In genomic region chr11:47415091-47415854, GRCh38 we compare ENCODE assay signal across 6 cellular contexts. TPM values are rescaled to one million over a fixed set of nuclear protein-coding genes. Genes with fewer than 3 reads are reported as not detected.
DNase-seq lines count a peak whose midpoint lies in the region; ATAC-seq and TF ChIP-seq lines count a peak whose summit lies in the region.

No MANE protein-coding gene starts in this region.

- H3K4me2 ChIP-seq in osteoblast (ENCODE audit: insufficient read depth, low read length): no peak overlapping the region

- no peaks in the 10 kb centered on the region for H3K27me3 ChIP-seq in breast epithelium
- H3K27me3 ChIP-seq in osteoblast (ENCODE audit: insufficient read depth, low read length): no peaks in the 10 kb centered on the region

- TF ChIP-seq CTCF in breast epithelium (IDR thresholded peaks at IDR 0.05) (no peak), osteoblast (IDR thresholded peaks at IDR 0.05; ENCODE audit: extremely low read depth, low read depth, low read length) (no peak)

- TF ChIP-seq POLR2A in GM19193 (IDR thresholded peaks at IDR 0.05; ENCODE audit: extremely low read depth, insufficient read depth, insufficient read length): peak; percentile 12
- no peak for TF ChIP-seq POLR2A in breast epithelium (IDR thresholded peaks at IDR 0.05)

- H2AFZ ChIP-seq in osteoblast (ENCODE audit: low read length): no peak overlapping the region

- H3K27ac ChIP-seq in breast epithelium (peak overlapping the region; percentile 88 to 90), osteoblast (ENCODE audit: low read depth, low read length) (peak overlapping the region; percentile 72)

- H3K4me3 ChIP-seq in breast epithelium (no peak overlapping the region), osteoblast (ENCODE audit: insufficient read depth, low read length) (no peak overlapping the region)

- no peak for ATAC-seq in HG02571 (IDR thresholded peaks at IDR 0.05; ENCODE audit: unreplicated experiment)

- peaks cover 24% of the 10 kb centered on the region for H4K20me1 ChIP-seq in osteoblast (ENCODE audit: insufficient read depth, low read length)

- peaks cover 10% of the 10 kb centered on the region for H3K36me3 ChIP-seq in breast epithelium
- peaks cover 69% of the 10 kb centered on the region for H3K36me3 ChIP-seq in osteoblast (ENCODE audit: insufficient read depth, low read length)

- H3K4me1 ChIP-seq in breast epithelium: peaks cover 4 to 13% of the 10 kb centered on the region in 2 donors
- H3K4me1 ChIP-seq in osteoblast (ENCODE audit: insufficient read depth, low read length): peaks cover 40% of the 10 kb centered on the region

- no peaks in the 10 kb centered on the region for H3K9me3 ChIP-seq in breast epithelium
- H3K9me3 ChIP-seq in osteoblast (ENCODE audit: low read depth, low read length): no peaks in the 10 kb centered on the region

- DNase-seq in breast epithelium (ENCODE audit: low spot score in 2 of 2): no peak
- DNase-seq in osteoblast (ENCODE audit: insufficient read length, low spot score, missing footprints): peak; percentile 63
- DNase-seq in central memory CD4-positive, alpha-beta T cell: no peak
- no peak for DNase-seq in stimulated activated CD4-positive, alpha-beta T cell treated with anti-CD3 and anti-CD28 coated beads, Interleukin-2, amount 100 ng/mL, for 24 hours

- intact Hi-C loops in breast epithelium (cut with DNase I; ENCODE audit: low total_unique reads): no loop called here

- peaks cover 24% of the 10 kb centered on the region for H3K79me2 ChIP-seq in osteoblast (ENCODE audit: insufficient read depth, low read length)

RNA-seq across cellular contexts. Expression of gene SLC39A13, which starts 6.9 kb away (rescaled TPM):
- total RNA-seq in breast epithelium (10 to 100 TPM; 42.9 to 58.1 (median 52.8) TPM), osteoblast (52.5 and 78.9 TPM in 2 replicates)

RNA-seq across cellular contexts. Expression of gene PSMC3, which starts 11.0 kb away (rescaled TPM):
- 100 to 1,000 TPM in 2 of 3 donors, 10 to 100 TPM in 1; 98.5 to 168 (median 144) TPM for total RNA-seq in breast epithelium
- total RNA-seq in osteoblast: 121 and 124 TPM in 2 replicates

RNA-seq across cellular contexts. Expression of gene RAPSN, which starts 33.7 kb away (rescaled TPM):
- total RNA-seq in breast epithelium: under 1 TPM in 1 of 3 donors, not detected in 2; 0.64 TPM
- 0.29 and 0.36 TPM in 2 replicates for total RNA-seq in osteoblast

RNA-seq across cellular contexts. Expression of gene SPI1, which starts 36.9 kb away (rescaled TPM):
- 10 to 100 TPM; 12.5 to 34.9 (median 15.2) TPM for total RNA-seq in breast epithelium
- total RNA-seq in osteoblast: not detected in 2 replicates
